19 cellular contexts compared by ENCODE assay signal in the genomic region with DNA sequence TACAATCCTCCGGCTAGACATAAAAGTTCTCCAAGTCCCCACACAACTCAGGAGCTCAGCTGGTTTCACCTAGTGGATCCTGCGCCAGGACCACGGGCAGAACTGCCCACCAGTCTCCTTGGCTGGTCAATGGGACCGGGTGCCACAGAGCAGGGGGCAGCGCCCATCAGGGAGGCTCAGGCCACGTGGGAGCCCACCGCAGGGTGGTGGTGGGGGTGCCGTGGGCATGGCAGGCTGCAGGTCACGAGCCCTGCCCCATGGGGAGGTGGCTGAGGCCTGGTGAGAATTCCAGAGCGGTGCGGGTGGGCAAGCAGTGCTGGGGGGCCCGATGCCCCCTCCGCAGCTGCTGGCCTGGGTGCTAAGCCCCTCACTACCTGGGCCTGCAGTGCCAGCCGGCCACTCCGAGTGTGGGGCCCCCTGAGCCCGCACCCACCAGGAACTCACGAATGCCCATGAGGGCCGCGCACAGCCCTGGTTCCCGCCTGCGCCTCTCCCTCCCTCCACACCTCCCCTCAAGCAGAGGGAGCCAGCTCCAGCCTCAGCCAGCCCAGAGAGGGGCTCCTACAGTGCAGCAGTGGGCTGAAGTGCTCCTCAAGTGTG.
DNase-seq lines count a peak whose midpoint lies in the region; ATAC-seq, FAIRE-seq and TF ChIP-seq lines count a peak whose summit lies in the region.
"Had no signal": no experiment of that assay in that cellular context is flagged by ENCODE, and none has a peak within 500 bp of the region (broad histone marks: within the 10 kb centered on the region; RNA-seq: fewer than 3 reads in every experiment).

No MANE protein-coding gene starts in this region.

- 92 to 95% methylated on average over 21 of the region's 21 CpGs for WGBS in sigmoid colon, 2 donors
- 89 to 92% methylated on average over 7 to 21 of the region's 21 CpGs for WGBS in upper lobe of left lung, 2 donors

- no peak for FAIRE-seq in kidney (lab: Jason Lieb, UNC)
- FAIRE-seq: G401.6, GM12892, GM19239, H1 had no signal

- no peaks in the 10 kb centered on the region for H3K27me3 ChIP-seq in lower lobe of right lung (ENCODE audit: low read depth)
- H3K27me3 ChIP-seq in sigmoid colon: no peaks in the 10 kb centered on the region
- H3K27me3 ChIP-seq in upper lobe of left lung: no peaks in the 10 kb centered on the region
- H3K27me3 ChIP-seq in WERI-Rb-1 (ENCODE audit: insufficient read depth, low read depth, severe bottlenecking): peaks cover 5% of the 10 kb centered on the region

- no peak for TF ChIP-seq EP300 in sigmoid colon (IDR thresholded peaks at IDR 0.05)
- no peak for TF ChIP-seq EP300 in upper lobe of left lung (IDR thresholded peaks at IDR 0.05)

- no peak overlapping the region for H3K9ac ChIP-seq in kidney (ENCODE audit: low read length in 2 of 2)
- H3K9ac ChIP-seq: GM23248 had no signal

- H3K4me1 ChIP-seq in kidney (ENCODE audit: control insufficient read depth in 1 of 2, insufficient read depth in 1 of 2, low read depth in 1 of 2, low read length in 2 of 2): no peaks in the 10 kb centered on the region
- no peaks in the 10 kb centered on the region for H3K4me1 ChIP-seq in lower lobe of right lung
- H3K4me1 ChIP-seq in sigmoid colon: no peaks in the 10 kb centered on the region
- no peaks in the 10 kb centered on the region for H3K4me1 ChIP-seq in upper lobe of left lung

- TF ChIP-seq CTCF in kidney (IDR thresholded peaks at IDR 0.05; ENCODE audit: borderline replicate concordance, extremely low read depth, insufficient read depth) (no peak), lower lobe of right lung (IDR thresholded peaks at IDR 0.05) (no peak), sigmoid colon (IDR thresholded peaks at IDR 0.05) (no peak), upper lobe of left lung (IDR thresholded peaks at IDR 0.05) (no peak), WERI-Rb-1 (IDR thresholded peaks at IDR 0.05; ENCODE audit: low read depth, low read length) (no peak)

- H3K36me3 ChIP-seq in kidney (ENCODE audit: control insufficient read depth in 1 of 2, insufficient read depth in 2 of 2, low read length in 2 of 2): no peaks in the 10 kb centered on the region
- no peaks in the 10 kb centered on the region for H3K36me3 ChIP-seq in lower lobe of right lung
- H3K36me3 ChIP-seq in sigmoid colon: no peaks in the 10 kb centered on the region
- no peaks in the 10 kb centered on the region for H3K36me3 ChIP-seq in upper lobe of left lung
- H3K36me3 ChIP-seq in WERI-Rb-1: no peaks in the 10 kb centered on the region

- H3K9me3 ChIP-seq in kidney (ENCODE audit: control insufficient read depth in 1 of 2, low read length in 2 of 2) (no peaks in the 10 kb centered on the region), lower lobe of right lung (no peaks in the 10 kb centered on the region), sigmoid colon (no peaks in the 10 kb centered on the region), upper lobe of left lung (peaks cover 0 to 6% (median 0%) of the 10 kb centered on the region in 4 donors), WERI-Rb-1 (ENCODE audit: severe bottlenecking) (peaks cover 7% of the 10 kb centered on the region)

- intact Hi-C loops in kidney (cut with DNase I): no loop called here
- intact Hi-C loops in lower lobe of right lung (cut with DNase I): no loop called here
- intact Hi-C loops in sigmoid colon (cut with DNase I): no loop called here

- H3K4me3 ChIP-seq in kidney (ENCODE audit: low read length in 2 of 2) (no peak overlapping the region), lower lobe of right lung (no peak overlapping the region), sigmoid colon (no peak overlapping the region), upper lobe of left lung (no peak overlapping the region), WERI-Rb-1 (ENCODE audit: low read depth, low read length) (no peak overlapping the region)
- H3K4me3 ChIP-seq: GM23248 had no signal

- no peak overlapping the region for H3K27ac ChIP-seq in kidney (ENCODE audit: low read depth in 2 of 2, low read length in 2 of 2)
- no peak overlapping the region for H3K27ac ChIP-seq in lower lobe of right lung
- no peak overlapping the region for H3K27ac ChIP-seq in sigmoid colon
- no peak overlapping the region for H3K27ac ChIP-seq in upper lobe of left lung
- no peak overlapping the region for H3K27ac ChIP-seq in WERI-Rb-1
- H3K27ac ChIP-seq: GM23248 had no signal

- ATAC-seq in lower lobe of right lung (peak; percentile 21 to 27), upper lobe of left lung (ENCODE audit: low FRiP score in 2 of 2) (peak; percentile 35 to 43), HG03135 (IDR thresholded peaks at IDR 0.05; ENCODE audit: unreplicated experiment) (no peak)

- TF ChIP-seq POLR2A in sigmoid colon (IDR thresholded peaks at IDR 0.05) (no peak), upper lobe of left lung (IDR thresholded peaks at IDR 0.05) (no peak)

- DNase-seq in kidney: peak; percentile 44
- DNase-seq in lower lobe of right lung: no peak
- peak; percentile 48 for DNase-seq in sigmoid colon
- peak in 1 of 2 donors; percentile 69 for DNase-seq in upper lobe of left lung
- no peak for DNase-seq in stimulated activated CD4-positive, alpha-beta T cell treated with anti-CD3 and anti-CD28 coated beads, Interleukin-12 subunit alpha, Interleukin-12 subunit beta, amount 100 ng/mL, for 4 hours
- DNase-seq in WERI-Rb-1: no peak
- DNase-seq: C1 segment of cervical spinal cord; Calu3; CD4-positive, alpha-beta memory T cell; COR-L47; DND-41; GM23248; H7; HCEC 1CT had no signal

Comparison
In these comparisons a context has a peak if more than half of its experiments do, and no peak if none do; other contexts are left out.
1. DNase-seq: peak in kidney (single experiment) and sigmoid colon (single experiment); none in lower lobe of right lung (single experiment), stimulated activated CD4-positive, alpha-beta T cell treated with anti-CD3 and anti-CD28 coated beads, Interleukin-12 subunit alpha, Interleukin-12 subunit beta, amount 100 ng/mL, for 4 hours (single experiment) and WERI-Rb-1 (single experiment).